ENCODE assay signal across 15 cellular contexts in the genomic region with DNA sequence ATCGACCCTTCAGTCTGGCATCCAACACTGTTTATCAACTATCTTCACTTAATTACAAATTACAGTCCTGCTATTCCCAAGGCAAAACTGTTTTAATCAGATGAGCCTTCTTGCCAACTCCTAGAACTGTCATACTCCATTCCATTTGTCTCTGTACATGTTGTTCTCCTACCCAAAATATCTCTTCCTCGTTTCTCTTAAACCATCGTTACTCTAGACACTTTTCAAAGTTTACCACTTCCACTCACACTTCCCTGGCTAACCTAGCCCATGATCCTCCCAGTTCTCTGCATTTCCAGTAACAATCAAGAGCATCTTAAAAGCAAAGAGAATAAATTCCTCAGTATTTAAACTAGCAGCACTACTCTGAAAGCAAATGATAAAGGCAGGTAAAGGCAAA. TPM values are rescaled to one million over a fixed set of nuclear protein-coding genes. Genes with fewer than 3 reads are reported as not detected.
DNase-seq lines count a peak whose midpoint lies in the region; ATAC-seq, FAIRE-seq and TF ChIP-seq lines count a peak whose summit lies in the region.
"Had no signal": no experiment of that assay in that cellular context is flagged by ENCODE, and none has a peak within 500 bp of the region (broad histone marks: within the 10 kb centered on the region; RNA-seq: fewer than 3 reads in every experiment).

No MANE protein-coding gene starts in this region.

- peaks cover 7 to 22% of the 10 kb centered on the region in 2 experiments; a peak in 3 of 5 replicates for H3K36me3 ChIP-seq in HepG2 (replicated peaks in 1 of 2; ENCODE audit: control insufficient read depth in 1 of 2, insufficient read depth in 2 of 2, low read length in 2 of 2)
- H3K36me3 ChIP-seq in right lobe of liver = peaks cover 0 to 14% (median 2%) of the 10 kb centered on the region in 4 donors
- peaks cover 0 to 51% (median 22%) of the 10 kb centered on the region in 9 donors for H3K36me3 ChIP-seq in heart left ventricle
- no peaks in the 10 kb centered on the region for H3K36me3 ChIP-seq in uterus
- H3K36me3 ChIP-seq: pancreas had no signal

- no peaks in the 10 kb centered on the region for H4K20me1 ChIP-seq in HepG2 (ENCODE audit: insufficient read depth, low read length)

- H3K27ac ChIP-seq in HepG2 (ENCODE audit: extremely low read length, insufficient read depth, low read length) (no peak overlapping the region), right lobe of liver (no peak overlapping the region), heart left ventricle (peak overlapping the region in 11 of 12 donors; percentile 4 to 72 (median 32)), uterus (peak overlapping the region; percentile 51 to 65)
- H3K27ac ChIP-seq: A549, C4-2B, pancreas had no signal

- no peak for ATAC-seq in HepG2
- no peak for ATAC-seq in right lobe of liver
- ATAC-seq in heart left ventricle = peak; percentile 33 to 76 (median 52)

- no peaks in the 10 kb centered on the region for H3K9me3 ChIP-seq in HepG2 (ENCODE audit: low read length)
- H3K9me3 ChIP-seq in right lobe of liver = no peaks in the 10 kb centered on the region
- no peaks in the 10 kb centered on the region for H3K9me3 ChIP-seq in heart left ventricle
- no peaks in the 10 kb centered on the region for H3K9me3 ChIP-seq in uterus
- H3K9me3 ChIP-seq: A549, pancreas had no signal

- no peak overlapping the region for H3K4me3 Mint-ChIP-seq in osteocyte (ENCODE audit: unreplicated experiment)
- H3K4me3 Mint-ChIP-seq in activated naive CD4-positive, alpha-beta T cell treated with anti-CD3 and anti-CD28 coated beads, Interleukin-2, amount 10 ng/mL, durations not matched to agents 7 days and 5 days = no peak overlapping the region
- H3K4me3 Mint-ChIP-seq: activated naive CD8-positive, alpha-beta T cell treated with anti-CD3 and anti-CD28 coated beads, Interleukin-2, amount 50 U/mL, for 24 hours; activated T-helper 1 cell treated with anti-CD3 and anti-CD28 coated beads, Interleukin-12 subunit alpha, Interleukin-12 subunit beta, Interleukin-2, Interleukin-4 antibody, amounts not matched to agents 30 ng/mL and 10 ng/mL and 1 ng/mL, durations not matched to agents 14 hours and 24 hours and 36 hours had no signal

- H3K36me3 Mint-ChIP-seq in osteocyte (ENCODE audit: unreplicated experiment) = peaks cover 3% of the 10 kb centered on the region
- H3K36me3 Mint-ChIP-seq in activated naive CD4-positive, alpha-beta T cell treated with anti-CD3 and anti-CD28 coated beads, Interleukin-2, amount 10 ng/mL, durations not matched to agents 7 days and 5 days = peaks cover 8% of the 10 kb centered on the region

- no peak overlapping the region for H3K9ac ChIP-seq in HepG2 (ENCODE audit: insufficient read depth, low read depth, low read length)

- no peaks in the 10 kb centered on the region for H3K27me3 Mint-ChIP-seq in osteocyte (ENCODE audit: unreplicated experiment)
- no peaks in the 10 kb centered on the region for H3K27me3 Mint-ChIP-seq in activated naive CD4-positive, alpha-beta T cell treated with anti-CD3 and anti-CD28 coated beads, Interleukin-2, amount 10 ng/mL, durations not matched to agents 7 days and 5 days
- H3K27me3 Mint-ChIP-seq: activated naive CD8-positive, alpha-beta T cell treated with anti-CD3 and anti-CD28 coated beads, Interleukin-2, amount 50 U/mL, for 24 hours had no signal

- TF ChIP-seq RAD21 in HepG2 (CRISPR knock-in tag; IDR thresholded peaks at IDR 0.05) = no peak

- no peak overlapping the region for H3K4me2 ChIP-seq in HepG2 (ENCODE audit: low read depth, low read length)
- H3K4me2 ChIP-seq: A549 had no signal

- no peak for DNase-seq in HepG2 (ENCODE audit: low spot score)
- DNase-seq in right lobe of liver = no peak
- DNase-seq in heart left ventricle = no peak
- DNase-seq in osteocyte (ENCODE audit: extremely low spot score, unreplicated experiment) = no peak
- DNase-seq in uterus = no peak
- DNase-seq in activated naive CD4-positive, alpha-beta T cell treated with anti-CD3 and anti-CD28 coated beads, Interleukin-2, amount 10 ng/mL, durations not matched to agents 7 days and 5 days = no peak
- no peak for DNase-seq in GF-D8 (lab: John Stamatoyannopoulos, UW)
- no peak for DNase-seq in activated naive CD4-positive, alpha-beta T cell treated with anti-CD3 and anti-CD28 coated beads, Interleukin-2, amount 50 U/mL, for 16 hours
- DNase-seq: activated naive CD8-positive, alpha-beta T cell treated with anti-CD3 and anti-CD28 coated beads, Interleukin-2, amount 50 U/mL, for 24 hours; NCI-H1417 treated with DMSO at 0.1 percent for 48 hours had no signal

- no peaks in the 10 kb centered on the region for H3K9me3 Mint-ChIP-seq in osteocyte (ENCODE audit: unreplicated experiment)
- H3K9me3 Mint-ChIP-seq in activated naive CD4-positive, alpha-beta T cell treated with anti-CD3 and anti-CD28 coated beads, Interleukin-2, amount 10 ng/mL, durations not matched to agents 7 days and 5 days = no peaks in the 10 kb centered on the region
- H3K9me3 Mint-ChIP-seq: activated naive CD8-positive, alpha-beta T cell treated with anti-CD3 and anti-CD28 coated beads, Interleukin-2, amount 50 U/mL, for 24 hours; activated T-helper 1 cell treated with anti-CD3 and anti-CD28 coated beads, Interleukin-12 subunit alpha, Interleukin-12 subunit beta, Interleukin-2, Interleukin-4 antibody, amounts not matched to agents 30 ng/mL and 10 ng/mL and 1 ng/mL, durations not matched to agents 14 hours and 24 hours and 36 hours had no signal

- peaks cover 7% of the 10 kb centered on the region for H3K79me2 ChIP-seq in HepG2 (ENCODE audit: insufficient read depth, low read length)

- no peak for TF ChIP-seq POLR2A in HepG2 (IDR thresholded peaks at IDR 0.05; ENCODE audit: insufficient read depth in 1 of 2, low read depth in 2 of 2, low read length in 2 of 2)
- no peak for TF ChIP-seq POLR2A in right lobe of liver (IDR thresholded peaks at IDR 0.05)
- TF ChIP-seq POLR2A in heart left ventricle (IDR thresholded peaks at IDR 0.05) = no peak
- no peak for TF ChIP-seq POLR2A in uterus (IDR thresholded peaks at IDR 0.05)

- no peak for FAIRE-seq in HepG2 (lab: Jason Lieb, UNC)
- FAIRE-seq: A549, urothelium cell line had no signal

- peak overlapping the region; percentile 25 for H3K27ac Mint-ChIP-seq in osteocyte (ENCODE audit: unreplicated experiment)
- H3K27ac Mint-ChIP-seq in activated naive CD4-positive, alpha-beta T cell treated with anti-CD3 and anti-CD28 coated beads, Interleukin-2, amount 10 ng/mL, durations not matched to agents 7 days and 5 days = no peak overlapping the region
- H3K27ac Mint-ChIP-seq: activated naive CD8-positive, alpha-beta T cell treated with anti-CD3 and anti-CD28 coated beads, Interleukin-2, amount 50 U/mL, for 24 hours; activated T-helper 1 cell treated with anti-CD3 and anti-CD28 coated beads, Interleukin-12 subunit alpha, Interleukin-12 subunit beta, Interleukin-2, Interleukin-4 antibody, amounts not matched to agents 30 ng/mL and 10 ng/mL and 1 ng/mL, durations not matched to agents 14 hours and 24 hours and 36 hours had no signal

- WGBS in HepG2 (ENCODE audit: low lambda C conversion rate) = 98% methylated on average over 3 of the region's 3 CpGs
- WGBS in right lobe of liver (ENCODE audit: insufficient coverage, low coverage, low lambda C conversion rate, missing lambda C conversion rate) = 52% methylated on average over 3 of the region's 3 CpGs
- 25 to 34% (median 31%) methylated on average over 3 of the region's 3 CpGs for WGBS in heart left ventricle, 4 donors

- H3K27me3 ChIP-seq in HepG2 (ENCODE audit: control insufficient read depth in 1 of 2, insufficient read depth in 2 of 2, low read length in 2 of 2) (no peaks in the 10 kb centered on the region), right lobe of liver (no peaks in the 10 kb centered on the region), heart left ventricle (no peaks in the 10 kb centered on the region), uterus (no peaks in the 10 kb centered on the region)
- H3K27me3 ChIP-seq: pancreas had no signal

- no peak for TF ChIP-seq CTCF in HepG2 (CRISPR knock-in tag; IDR thresholded peaks at IDR 0.05)
- TF ChIP-seq CTCF in right lobe of liver (IDR thresholded peaks at IDR 0.05) = no peak
- TF ChIP-seq CTCF in heart left ventricle (IDR thresholded peaks at IDR 0.05) = no peak
- TF ChIP-seq CTCF in osteocyte (IDR thresholded peaks at IDR 0.05) = no peak
- TF ChIP-seq CTCF in uterus (IDR thresholded peaks at IDR 0.05) = no peak

- TSS peak; percentile 33 for BruUV-seq in HepG2 (replicated peaks; lab: Mats Ljungman, UMichigan)

- no peaks in the 10 kb centered on the region for H3K4me1 ChIP-seq in HepG2 (ENCODE audit: insufficient read depth, low read length)
- no peaks in the 10 kb centered on the region for H3K4me1 ChIP-seq in right lobe of liver
- H3K4me1 ChIP-seq in heart left ventricle = peaks cover 0 to 29% (median 8%) of the 10 kb centered on the region in 12 donors
- H3K4me1 ChIP-seq in uterus = no peaks in the 10 kb centered on the region
- H3K4me1 ChIP-seq: A549 had no signal

- intact Hi-C loops in HepG2 (cut with micrococcal nuclease; ENCODE audit: unreplicated experiment) (loop anchor here (1.0 to 10.0 kb wide), 4 partner anchors 179 to 404 kb away; a partner anchor contains a TSS), right lobe of liver (cut with DNase I) (no loop called here), heart left ventricle (cut with DNase I) (loop anchor here in 5 of 10 donors (2.0 to 10.0 kb wide), 4 partner anchors 14 to 406 kb away; a partner anchor contains a TSS), uterus (cut with DNase I; ENCODE audit: low total_unique reads) (no loop called here)

- H3K4me3 ChIP-seq in HepG2 (replicated peaks in 1 of 3; ENCODE audit: insufficient read depth in 1 of 3, low read depth in 2 of 3, low read length in 3 of 3) (no peak overlapping the region), right lobe of liver (no peak overlapping the region), heart left ventricle (no peak overlapping the region), uterus (no peak overlapping the region)
- H3K4me3 ChIP-seq: A549, pancreas had no signal

- peaks cover 7% of the 10 kb centered on the region for H3K4me1 Mint-ChIP-seq in osteocyte (ENCODE audit: unreplicated experiment)
- no peaks in the 10 kb centered on the region for H3K4me1 Mint-ChIP-seq in activated naive CD4-positive, alpha-beta T cell treated with anti-CD3 and anti-CD28 coated beads, Interleukin-2, amount 10 ng/mL, durations not matched to agents 7 days and 5 days
- H3K4me1 Mint-ChIP-seq: activated naive CD8-positive, alpha-beta T cell treated with anti-CD3 and anti-CD28 coated beads, Interleukin-2, amount 50 U/mL, for 24 hours had no signal

- CTCF ChIA-PET in HepG2 (lab: Yijun Ruan, JAX; ENCODE audit: low intra/inter-chr PET ratio, low total read pairs) = interaction anchor here (0.6 kb wide), 1 partner anchor 221 kb away, joined by 4 read pairs; no protein-coding TSS in a partner anchor
- CTCF ChIA-PET in activated naive CD4-positive, alpha-beta T cell treated with anti-CD3 and anti-CD28 coated beads, Interleukin-2, amount 10 ng/mL, durations not matched to agents 7 days and 5 days (lab: Charles Lee) = interaction anchor here (0.7 to 1.6 kb wide), 4 partner anchors 9 to 352 kb away, joined by 3 to 7 read pairs (median 4); no protein-coding TSS in a partner anchor

- in situ Hi-C loops in HepG2 (cut with HindIII; ENCODE audit: extremely low pct_ligation_motif_present, low pct_unique_long_range_greater_than_20kb) = no loop called here

- POLR2A ChIA-PET in HepG2 (lab: Yijun Ruan, JAX) = no interaction called here

- TF ChIP-seq EP300 in HepG2 (IDR thresholded peaks at IDR 0.05; ENCODE audit: low read depth in 2 of 2, low read length in 2 of 2) (no peak), HepG2 (CRISPR knock-in tag; IDR thresholded peaks at IDR 0.05; ENCODE audit: borderline replicate concordance) (no peak)

- no peak overlapping the region for H2AFZ ChIP-seq in HepG2 (ENCODE audit: low read length)

RNA-seq across cellular contexts. Expression of a gene that starts 19.9 kb away (rescaled TPM):
- total RNA-seq in HepG2 (2016; rRNA removed; fragmentation: Illumina TruSeq; extraction: Trizol) (35.1 and 63.9 TPM in 2 replicates), right lobe of liver (10 to 100 TPM; 17.5 to 24.5 (median 20.0) TPM), heart left ventricle (100 to 1,000 TPM; 335 to 999 (median 717) TPM), osteocyte (59.6 and 59.7 TPM in 2 replicates), uterus (10 to 100 TPM; 56.6 to 95.0 (median 72.0) TPM)
- 5.0 and 5.3 TPM in 2 replicates for total RNA-seq in HepG2 (2016; cell fraction: cytosol; rRNA removed; fragmentation: Illumina TruSeq; extraction: Trizol; ENCODE audit: low read depth)
- 37.7 and 57.7 TPM in 2 replicates for total RNA-seq in HepG2 (2016; cell fraction: insoluble cytoplasmic fraction; rRNA removed; fragmentation: Illumina TruSeq; extraction: Trizol)
- 15.6 and 16.3 TPM in 2 replicates for total RNA-seq in HepG2 (2016; cell fraction: membrane; rRNA removed; fragmentation: Illumina TruSeq; extraction: Trizol)
- total RNA-seq in HepG2 (2016; cell fraction: nucleus; rRNA removed; fragmentation: Illumina TruSeq; extraction: Trizol) = 30.0 and 35.0 TPM in 2 replicates
- polyA plus RNA-seq in HepG2 (2011; rRNA removed) (11.8 and 12.5 TPM in 2 replicates), heart left ventricle (100 to 1,000 TPM; 135 to 196 TPM)
- 6.7 and 10.6 TPM in 2 replicates for polyA plus RNA-seq in HepG2 (2011; cell fraction: cytosol; rRNA removed)
- polyA plus RNA-seq in HepG2 (2011; cell fraction: nucleus; rRNA removed) = 4.8 and 8.1 TPM in 2 replicates
- 14.4 and 15.4 TPM in 2 replicates for polyA plus RNA-seq in HepG2 (2012)
- 0.78 and 0.85 TPM in 2 replicates for polyA plus RNA-seq in HepG2 (2016; cell fraction: cytosol; fragmentation: Illumina TruSeq; extraction: Trizol; ENCODE audit: low read depth)
- 20.0 and 21.6 TPM in 2 replicates for polyA plus RNA-seq in HepG2 (2016; cell fraction: insoluble cytoplasmic fraction; fragmentation: Illumina TruSeq; extraction: Trizol; ENCODE audit: low read depth)
- 2.5 and 3.2 TPM in 2 replicates for polyA plus RNA-seq in HepG2 (2016; cell fraction: membrane; fragmentation: Illumina TruSeq; extraction: Trizol; ENCODE audit: low read depth)
- 14.9 and 17.2 TPM in 2 replicates for polyA plus RNA-seq in HepG2 (2016; cell fraction: nucleus; fragmentation: Illumina TruSeq; extraction: Trizol; ENCODE audit: insufficient read depth, low read depth)
- polyA minus RNA-seq in HepG2 (2011; rRNA and poly(A)+ RNA removed; ENCODE audit: low replicate concordance) = 28.4 and 94.6 TPM in 2 replicates
- 18.8 and 22.0 TPM in 2 replicates for polyA minus RNA-seq in HepG2 (2011; cell fraction: cytosol; rRNA and poly(A)+ RNA removed)
- 24.3 and 30.8 TPM in 2 replicates for polyA minus RNA-seq in HepG2 (2011; cell fraction: nucleus; rRNA and poly(A)+ RNA removed)

RNA-seq across cellular contexts. Expression of a gene that starts 24.4 kb away (rescaled TPM):
- total RNA-seq in HepG2 (2016; rRNA removed; fragmentation: Illumina TruSeq; extraction: Trizol) (101 and 136 TPM in 2 replicates), right lobe of liver (10 to 100 TPM; 20.7 to 30.9 (median 26.9) TPM), heart left ventricle (10 to 100 TPM; 29.9 to 74.8 (median 43.3) TPM), osteocyte (72.7 and 84.7 TPM in 2 replicates), uterus (100 to 1,000 TPM in 1 of 4 donors, 10 to 100 TPM in 3; 79.1 to 155 (median 84.2) TPM)
- total RNA-seq in HepG2 (2016; cell fraction: cytosol; rRNA removed; fragmentation: Illumina TruSeq; extraction: Trizol; ENCODE audit: low read depth) = 20.3 and 21.2 TPM in 2 replicates
- total RNA-seq in HepG2 (2016; cell fraction: insoluble cytoplasmic fraction; rRNA removed; fragmentation: Illumina TruSeq; extraction: Trizol) = 93.8 and 130 TPM in 2 replicates
- total RNA-seq in HepG2 (2016; cell fraction: membrane; rRNA removed; fragmentation: Illumina TruSeq; extraction: Trizol) = 31.1 and 31.7 TPM in 2 replicates
- 50.1 and 50.5 TPM in 2 replicates for total RNA-seq in HepG2 (2016; cell fraction: nucleus; rRNA removed; fragmentation: Illumina TruSeq; extraction: Trizol)
- polyA plus RNA-seq in HepG2 (2011; rRNA removed) (27.4 and 37.0 TPM in 2 replicates), heart left ventricle (10 to 100 TPM; 28.6 to 37.6 TPM)
- polyA plus RNA-seq in HepG2 (2011; cell fraction: cytosol; rRNA removed) = 18.1 and 21.6 TPM in 2 replicates
- polyA plus RNA-seq in HepG2 (2011; cell fraction: nucleus; rRNA removed) = 32.2 and 35.2 TPM in 2 replicates
- polyA plus RNA-seq in HepG2 (2012) = 24.7 and 39.2 TPM in 2 replicates
- 7.1 and 8.2 TPM in 2 replicates for polyA plus RNA-seq in HepG2 (2016; cell fraction: cytosol; fragmentation: Illumina TruSeq; extraction: Trizol; ENCODE audit: low read depth)
- 108 and 113 TPM in 2 replicates for polyA plus RNA-seq in HepG2 (2016; cell fraction: insoluble cytoplasmic fraction; fragmentation: Illumina TruSeq; extraction: Trizol; ENCODE audit: low read depth)
- 18.3 and 19.7 TPM in 2 replicates for polyA plus RNA-seq in HepG2 (2016; cell fraction: membrane; fragmentation: Illumina TruSeq; extraction: Trizol; ENCODE audit: low read depth)
- polyA plus RNA-seq in HepG2 (2016; cell fraction: nucleus; fragmentation: Illumina TruSeq; extraction: Trizol; ENCODE audit: insufficient read depth, low read depth) = 80.0 and 84.7 TPM in 2 replicates
- 7.2 and 13.6 TPM in 2 replicates for polyA minus RNA-seq in HepG2 (2011; rRNA and poly(A)+ RNA removed; ENCODE audit: low replicate concordance)
- 33.7 and 41.7 TPM in 2 replicates for polyA minus RNA-seq in HepG2 (2011; cell fraction: cytosol; rRNA and poly(A)+ RNA removed)
- polyA minus RNA-seq in HepG2 (2011; cell fraction: nucleus; rRNA and poly(A)+ RNA removed) = 37.5 and 51.8 TPM in 2 replicates

Comparison
In these comparisons a context has a peak if more than half of its experiments do, and no peak if none do; other contexts are left out.
1. ATAC-seq: peak in heart left ventricle (4 of 4); none in HepG2 (single experiment) and right lobe of liver (0 of 4).
2. H3K27ac ChIP-seq: peak in heart left ventricle (11 of 12) and uterus (2 of 2); none in HepG2 (single experiment) and right lobe of liver (0 of 3).